In genomic region chr7:157903296-157903695, GRCh38 we compare ENCODE assay signal across 32 cellular contexts.
DNase-seq lines count a peak whose midpoint lies in the region; FAIRE-seq and TF ChIP-seq lines count a peak whose summit lies in the region.
"Had no signal": no experiment of that assay in that cellular context is flagged by ENCODE, and none has a peak within 500 bp of the region (broad histone marks: within the 10 kb centered on the region; RNA-seq: fewer than 3 reads in every experiment).

No MANE protein-coding gene starts in this region.

- TF ChIP-seq POLR2A in H1 (IDR thresholded peaks at IDR 0.05; ENCODE audit: control extremely low read depth in 1 of 2, low read depth in 2 of 2, low read length in 2 of 2), result no peak

- peak overlapping the region; percentile 70 for H2AK5ac ChIP-seq in H1 (ENCODE audit: low read depth, low read length)

- H3K27ac ChIP-seq in left ventricle myocardium inferior (replicated peaks) (no peak overlapping the region), H1 (ENCODE audit: low read depth, low read length) (no peak overlapping the region)
- H3K27ac ChIP-seq: 22Rv1; A549; BLaER1; BLaER1 treated with 17β-estradiol and CSF1 and Interleukin-3, amounts not matched to agents 10 nM and 100 nM; C4-2B had no signal

- H2BK20ac ChIP-seq in H1 (ENCODE audit: low read length), result no peak overlapping the region

- H3K36me3 ChIP-seq in left ventricle myocardium inferior, result no peaks in the 10 kb centered on the region
- no peaks in the 10 kb centered on the region for H3K36me3 ChIP-seq in H1 (ENCODE audit: control insufficient read depth in 2 of 4, insufficient read depth in 4 of 4, low read length in 3 of 4)
- H3K36me3 ChIP-seq: BE2C; BLaER1; BLaER1 treated with 17β-estradiol and CSF1 and Interleukin-3, amounts not matched to agents 10 nM and 100 nM had no signal

- H3K23ac ChIP-seq in H1 (ENCODE audit: insufficient read length), result no peak overlapping the region

- intact Hi-C loops in cardiac septum (cut with DNase I) (no loop called here), left ventricle myocardium inferior (cut with micrococcal nuclease) (no loop called here)

- no peak for TF ChIP-seq EP300 in H1 (IDR thresholded peaks at IDR 0.05; ENCODE audit: borderline replicate concordance in 1 of 2, low read depth in 2 of 2, low read length in 2 of 2)

- H4K5ac ChIP-seq in H1 (ENCODE audit: insufficient read length, low read depth, low read length), result no peak overlapping the region

- CTCF ChIA-PET in H1 (lab: Charles Lee; ENCODE audit: partially characterized antibody), result no interaction called here

- TF ChIP-seq RAD21 in H1 (IDR thresholded peaks at IDR 0.05 in 1 of 2, conservative IDR thresholded peaks at IDR 0.05 in 1 of 2; ENCODE audit: low read depth in 2 of 2, low read length in 2 of 2), result peak; percentile 3 to 17; a peak in 2 of 4 replicates

- no peak overlapping the region for H2AFZ ChIP-seq in H1 (ENCODE audit: low read length)

- peak overlapping the region; percentile 48; the same call in 1 of the 2 replicates for H3K18ac ChIP-seq in H1 (ENCODE audit: extremely low read depth, low read length)

- H3K79me1 ChIP-seq in H1 (ENCODE audit: low read depth, low read length), result no peaks in the 10 kb centered on the region

- H3K9me3 ChIP-seq in left ventricle myocardium inferior (replicated peaks), result no peaks in the 10 kb centered on the region
- H3K9me3 ChIP-seq in H1 (ENCODE audit: insufficient read depth in 2 of 2, low read depth in 1 of 2, low read length in 1 of 2), result no peaks in the 10 kb centered on the region
- H3K9me3 ChIP-seq: A549; BE2C; BLaER1; BLaER1 treated with 17β-estradiol and CSF1 and Interleukin-3, amounts not matched to agents 10 nM and 100 nM; Caco-2 had no signal

- H2BK12ac ChIP-seq in H1 (ENCODE audit: low read depth, low read length), result peak overlapping the region; percentile 92; the same call in 1 of the 2 replicates

- peaks cover 17% of the 10 kb centered on the region for H3K27me3 ChIP-seq in left ventricle myocardium inferior (ENCODE audit: low read depth)
- H3K27me3 ChIP-seq in H1 (replicated peaks in 1 of 4; ENCODE audit: control insufficient read depth in 3 of 4, extremely low read depth in 1 of 4, insufficient read depth in 3 of 4, low read length in 3 of 4), result no peaks in the 10 kb centered on the region
- H3K27me3 ChIP-seq: BE2C, BLaER1 had no signal

- in situ Hi-C loops in ACHN (cut with HindIII; ENCODE audit: low pct_ligation_motif_present, low pct_unique_long_range_greater_than_20kb, low sequenced_read_pairs), result no loop called here

- no peak overlapping the region for H3K4me2 ChIP-seq in H1 (ENCODE audit: insufficient read depth in 1 of 2, low read depth in 2 of 2, low read length in 2 of 2)
- H3K4me2 ChIP-seq: A549, BLaER1 had no signal

- H3K56ac ChIP-seq in H1 (replicated peaks; ENCODE audit: insufficient read length, low read depth, low read length), result no peak overlapping the region

- no peak overlapping the region for H3K9ac ChIP-seq in H1 (replicated peaks in 1 of 4; ENCODE audit: extremely low read depth in 1 of 4, low read depth in 3 of 4, low read length in 3 of 4)
- H3K9ac ChIP-seq: BLaER1; BLaER1 treated with 17β-estradiol and CSF1 and Interleukin-3, amounts not matched to agents 10 nM and 100 nM had no signal

- POLR2A ChIA-PET in H1 (lab: Charles Lee; ENCODE audit: partially characterized antibody), result interaction anchor here (1.0 kb wide), 1 partner anchor 10 kb away, joined by 3 read pairs; no protein-coding TSS in a partner anchor

- H3K4ac ChIP-seq in H1 (replicated peaks; ENCODE audit: insufficient read length, low read depth, low read length), result peak overlapping the region; percentile 25

- no peak for FAIRE-seq in H1 (lab: Jason Lieb, UNC)
- FAIRE-seq: A204.1, A549, D721Med had no signal

- DNase-seq in activated effector memory CD4-positive, alpha-beta T cell treated with anti-CD3 and anti-CD28 coated beads, Interleukin-2, amount 50 U/mL, for 16 hours, result peak; percentile 9
- DNase-seq in activated effector memory CD4-positive, alpha-beta T cell treated with Interleukin-2 at 50 U/mL for 16 hours, result no peak
- DNase-seq in cardiac septum (ENCODE audit: low spot score) (peak; percentile 51), left ventricle myocardium inferior (no peak), H1 (ENCODE audit: low read depth in 1 of 2, low spot score in 2 of 2) (no peak), ACHN (no peak)
- DNase-seq: 8988T; AML-193; BE2C; C1 segment of cervical spinal cord; Caco-2; Calu3; CD4-positive, alpha-beta memory T cell; CD4-positive, alpha-beta T cell; CD4-positive, CD25-positive, alpha-beta regulatory T cell; CD8-positive, alpha-beta memory T cell; CD8-positive, alpha-beta T cell; COR-L47; DMS 273 treated with DMSO at 0.1 percent for 48 hours; DMS153; DMS53; DMS79; DMS79 treated with DMSO at 0.1 percent for 48 hours; DND-41; EL had no signal

- no peak overlapping the region for H3K14ac ChIP-seq in H1 (ENCODE audit: insufficient read length)

- no peak overlapping the region; the same call in 1 of the 2 replicates for H4K8ac ChIP-seq in H1 (ENCODE audit: extremely low read depth, insufficient read depth, low read length)

- no peak overlapping the region for H2BK5ac ChIP-seq in H1 (ENCODE audit: low read depth, low read length)

- 89% methylated on average over 9 of the region's 9 CpGs; no CpG with 5 or more reads in 1 of the 2 experiments for whole genome bisulfite sequencing in H1 (ENCODE audit: extremely low coverage in 1 of 2, insufficient coverage in 1 of 2, insufficient read length in 1 of 2, insufficient replicate concordance in 2 of 2, low coverage in 1 of 2, low lambda C conversion rate in 2 of 2, missing lambda C conversion rate in 1 of 2), 2 experiments

- no peak for TF ChIP-seq CTCF in left ventricle myocardium inferior (IDR thresholded peaks at IDR 0.05; ENCODE audit: borderline replicate concordance)
- TF ChIP-seq CTCF in H1 (IDR thresholded peaks at IDR 0.05; ENCODE audit: control extremely low read depth in 1 of 3, insufficient read depth in 1 of 3, low read depth in 1 of 3, low read length in 3 of 3), result peak in 1 of 3 experiments; percentile 25; a peak in 1 of 4 replicates

- H4K91ac ChIP-seq in H1 (replicated peaks; ENCODE audit: insufficient read length, low read length), result no peak overlapping the region

- H3K23me2 ChIP-seq in H1 (ENCODE audit: low read depth, low read length), result no peaks in the 10 kb centered on the region

- peaks cover 24% of the 10 kb centered on the region for H3K4me1 ChIP-seq in left ventricle myocardium inferior
- H3K4me1 ChIP-seq in H1 (replicated peaks in 1 of 4; ENCODE audit: control insufficient read depth in 3 of 4, insufficient read depth in 4 of 4, low read length in 3 of 4), result peaks cover 10 to 22% (median 14%) of the 10 kb centered on the region in 4 experiments; a peak in 6 of 7 replicates
- H3K4me1 ChIP-seq: A549, BE2C, Caco-2 had no signal

- peak overlapping the region; percentile 46; the same call in 1 of the 2 replicates for H2BK15ac ChIP-seq in H1 (ENCODE audit: low read length)

- no peak overlapping the region for H2BK120ac ChIP-seq in H1 (replicated peaks; ENCODE audit: low read depth, low read length)

- H3K79me2 ChIP-seq in H1 (ENCODE audit: control insufficient read depth in 1 of 2, insufficient read depth in 2 of 2, low read length in 2 of 2), result no peaks in the 10 kb centered on the region

- H3K4me3 ChIP-seq in left ventricle myocardium inferior, result no peak overlapping the region
- no peak overlapping the region for H3K4me3 ChIP-seq in H1 (ENCODE audit: extremely low read depth in 1 of 4, insufficient read depth in 2 of 4, low read depth in 3 of 4, low read length in 4 of 4)
- H3K4me3 ChIP-seq: A549; BLaER1; BLaER1 treated with 17β-estradiol and CSF1 and Interleukin-3, amounts not matched to agents 10 nM and 100 nM had no signal

- no peaks in the 10 kb centered on the region for H4K20me1 ChIP-seq in H1 (replicated peaks in 1 of 2; ENCODE audit: control insufficient read depth in 1 of 2, insufficient read depth in 2 of 2, low read length in 2 of 2)
- H4K20me1 ChIP-seq: BLaER1 had no signal

TF ChIP-seq in H1, 55 proteins besides CTCF, POLR2A, EP300 and RAD21:
- TF ChIP-seq SP4 (IDR thresholded peaks at IDR 0.05; ENCODE audit: low read length) (no peak), SP1 (IDR thresholded peaks at IDR 0.05; ENCODE audit: low read depth, low read length) (no peak), MAX (IDR thresholded peaks at IDR 0.05) (no peak), RFX5 (IDR thresholded peaks at IDR 0.05; ENCODE audit: borderline replicate concordance, low read depth, low read length) (no peak), RNF2 (IDR thresholded peaks at IDR 0.05; ENCODE audit: borderline replicate concordance, low read depth, low read length, missing control alignments, poor library complexity, severe bottlenecking) (no peak), PHF8 (conservative IDR thresholded peaks at IDR 0.05; ENCODE audit: low read depth, low read length) (no peak), HDAC6 (IDR thresholded peaks at IDR 0.05; ENCODE audit: low read depth, low read length) (no peak), TCF12 (IDR thresholded peaks at IDR 0.05; ENCODE audit: low read depth, low read length) (no peak), GABPA (IDR thresholded peaks at IDR 0.05; ENCODE audit: borderline replicate concordance, insufficient read depth, low read length) (no peak), CBX8 (IDR thresholded peaks at IDR 0.05; ENCODE audit: borderline replicate concordance, low read depth, low read length) (no peak), CBX5 (IDR thresholded peaks at IDR 0.05; ENCODE audit: low read depth, low read length) (no peak), NRF1 (IDR thresholded peaks at IDR 0.05; ENCODE audit: low read depth, low read length) (no peak), TAF7 (optimal IDR thresholded peaks at IDR 0.05; ENCODE audit: borderline replicate concordance, low read depth, low read length) (no peak)

Comparison
In these comparisons a context has a peak if more than half of its experiments do, and no peak if none do; other contexts are left out.
1. DNase-seq: peak in activated effector memory CD4-positive, alpha-beta T cell treated with anti-CD3 and anti-CD28 coated beads, Interleukin-2, amount 50 U/mL, for 16 hours (single experiment) and cardiac septum (single experiment); none in activated effector memory CD4-positive, alpha-beta T cell treated with Interleukin-2 at 50 U/mL for 16 hours (single experiment), left ventricle myocardium inferior (single experiment), H1 (0 of 2) and ACHN (single experiment).